Comparison of ENCODE assay signal across 26 cellular contexts in genomic region chr22:44430716-44431115, GRCh38.
"Had no signal": no experiment of that assay in that cellular context is flagged by ENCODE, and none has a peak within 500 bp of the region (broad histone marks: within the 10 kb centered on the region; RNA-seq: fewer than 3 reads in every experiment).

No MANE protein-coding gene starts in this region.

- ATAC-seq: activated CD8-positive, alpha-beta memory T cell treated with anti-CD3 and anti-CD28 coated beads, Interleukin-2, amount 10 ng/mL, durations not matched to agents 7 days and 5 days; activated T-cell treated with anti-CD3 and anti-CD28 coated beads, Interleukin-2, amount 50 U/mL, for 4 hours; Panc1 had no signal

- H3K9me3 Mint-ChIP-seq: activated naive CD4-positive, alpha-beta T cell treated with anti-CD3 and anti-CD28 coated beads, Interleukin-2, amount 50 U/mL, for 24 hours; activated T-cell treated with anti-CD3 and anti-CD28 coated beads, Interleukin-2, amount 50 U/mL, for 4 hours had no signal

- H3K4me3 Mint-ChIP-seq: activated CD8-positive, alpha-beta memory T cell treated with anti-CD3 and anti-CD28 coated beads, Interleukin-2, amount 10 ng/mL, durations not matched to agents 7 days and 5 days; activated naive CD4-positive, alpha-beta T cell treated with anti-CD3 and anti-CD28 coated beads, Interleukin-2, amount 50 U/mL, for 24 hours; activated T-cell treated with anti-CD3 and anti-CD28 coated beads, Interleukin-2, amount 50 U/mL, for 4 hours had no signal

- H3K36me3 ChIP-seq: breast epithelium, SJCRH30 had no signal

- H3K36me3 Mint-ChIP-seq: activated CD8-positive, alpha-beta memory T cell treated with anti-CD3 and anti-CD28 coated beads, Interleukin-2, amount 10 ng/mL, durations not matched to agents 7 days and 5 days; activated naive CD4-positive, alpha-beta T cell treated with anti-CD3 and anti-CD28 coated beads, Interleukin-2, amount 50 U/mL, for 24 hours had no signal

- H3K4me1 ChIP-seq: breast epithelium, SJCRH30 had no signal

- H3K9me3 ChIP-seq: breast epithelium, SJCRH30, SK-N-SH had no signal

- H3K27ac ChIP-seq: breast epithelium, KMS-11, SJCRH30 had no signal

- H3K27me3 Mint-ChIP-seq: activated naive CD4-positive, alpha-beta T cell treated with anti-CD3 and anti-CD28 coated beads, Interleukin-2, amount 50 U/mL, for 24 hours had no signal

- H3K27me3 ChIP-seq: SJCRH30 had no signal

- H3K4me3 ChIP-seq: breast epithelium, SJCRH30 had no signal

- H3K27ac Mint-ChIP-seq: activated CD8-positive, alpha-beta memory T cell treated with anti-CD3 and anti-CD28 coated beads, Interleukin-2, amount 10 ng/mL, durations not matched to agents 7 days and 5 days; activated naive CD4-positive, alpha-beta T cell treated with anti-CD3 and anti-CD28 coated beads, Interleukin-2, amount 50 U/mL, for 24 hours had no signal

- DNase-seq: activated CD4-positive, alpha-beta T cell treated with anti-CD3 and anti-CD28 coated beads for 48 hours; activated CD4-positive, alpha-beta T cell treated with anti-CD3 and anti-CD28 coated beads, Interleukin-2, amount 50 U/mL, for 48 hours; activated CD4-positive, CD25-positive, alpha-beta regulatory T cell treated with anti-CD3 and anti-CD28 coated beads, Interleukin-2, amount 50 U/mL, for 72 hours; activated CD8-positive, alpha-beta memory T cell treated with anti-CD3 and anti-CD28 coated beads, Interleukin-2, amount 10 ng/mL, durations not matched to agents 7 days and 5 days; activated T-cell treated with anti-CD3 and anti-CD28 coated beads, Interleukin-2, amount 50 U/mL, for 4 hours; central memory CD4-positive, alpha-beta T cell; NCI-H1092; NCI-H1417; NCI-H1694; NCI-H2029; NCI-H2107; NCI-H2171 treated with DMSO at 0.1 percent for 48 hours; NCI-H345; NCI-H510A; NCI-H526 treated with DMSO at 0.1 percent for 48 hours; NK-92 treated with Interleukin-12 subunit alpha and Interleukin-12 subunit beta, amount 100 ng/mL, for 24 hours; OCI-M1; Right ventricle myocardium superior; RPMI8226; SJCRH30; SK-N-SH; T-helper 1 cell had no signal

- H3K4me1 Mint-ChIP-seq: activated CD8-positive, alpha-beta memory T cell treated with anti-CD3 and anti-CD28 coated beads, Interleukin-2, amount 10 ng/mL, durations not matched to agents 7 days and 5 days; activated naive CD4-positive, alpha-beta T cell treated with anti-CD3 and anti-CD28 coated beads, Interleukin-2, amount 50 U/mL, for 24 hours had no signal
